23 cellular contexts compared by ENCODE assay signal in genomic region chr6:144893737-144894151, GRCh38.
"Had no signal": no experiment of that assay in that cellular context is flagged by ENCODE, and none has a peak within 500 bp of the region (broad histone marks: within the 10 kb centered on the region; RNA-seq: fewer than 3 reads in every experiment).

No MANE protein-coding gene starts in this region.

- H3K27me3 ChIP-seq: adrenal gland, colonic mucosa, dorsolateral prefrontal cortex, ovary, thyroid gland, upper lobe of right lung had no signal

- H3K9me3 ChIP-seq: adrenal gland, colonic mucosa, left ventricle myocardium inferior, ovary, psoas muscle, thyroid gland, upper lobe of right lung had no signal

- H3K4me3 ChIP-seq: adrenal gland, colonic mucosa, dorsolateral prefrontal cortex, left ventricle myocardium inferior, ovary, psoas muscle, thyroid gland, upper lobe of right lung had no signal

- H3K27ac ChIP-seq: adrenal gland, colonic mucosa, dorsolateral prefrontal cortex, left ventricle myocardium inferior, ovary, psoas muscle, thyroid gland, upper lobe of right lung, WERI-Rb-1 had no signal

- H3K36me3 ChIP-seq: adrenal gland, colonic mucosa, left ventricle myocardium inferior, ovary, thyroid gland, upper lobe of right lung, WERI-Rb-1 had no signal

- H3K4me1 ChIP-seq: adrenal gland, colonic mucosa, left ventricle myocardium inferior, psoas muscle, upper lobe of right lung had no signal

- ATAC-seq: activated CD8-positive, alpha-beta T cell treated with anti-CD3 and anti-CD28 coated beads, Interleukin-2, amount 10 ng/mL, durations not matched to agents 7 days and 5 days; effector memory CD8-positive, alpha-beta T cell; esophagus mucosa; natural killer cell treated with Interleukin-12 subunit alpha and Interleukin-12 subunit beta and Interleukin-15 and Interleukin-18, amount 100 ng/mL, for 72 hours; psoas muscle; right cardiac atrium; stimulated activated naive CD8-positive, alpha-beta T cell treated with anti-CD3 and anti-CD28 coated beads, Interleukin-15, Interleukin-2, amounts not matched to agents 100 U/mL and 50 U/mL, for 24 hours; upper lobe of right lung had no signal

- DNase-seq: activated CD4-positive, alpha-beta T cell treated with anti-CD3 and anti-CD28 coated beads, Interleukin-2, amount 10 ng/mL, durations not matched to agents 7 days and 5 days; activated CD4-positive, CD25-positive, alpha-beta regulatory T cell treated with anti-CD3 and anti-CD28 coated beads, Interleukin-2, amount 50 U/mL, for 72 hours; activated CD8-positive, alpha-beta T cell treated with anti-CD3 and anti-CD28 coated beads, Interleukin-2, amount 10 ng/mL, durations not matched to agents 7 days and 5 days; activated gamma-delta T cell treated with Interleukin-2 at 50 U/mL for 16 hours; adrenal gland; colonic mucosa; dorsolateral prefrontal cortex; effector memory CD8-positive, alpha-beta T cell; foreskin melanocyte; kidney glomerular epithelial cell; left ventricle myocardium inferior; ovary; psoas muscle; right cardiac atrium; stimulated activated CD4-positive, alpha-beta T cell treated with anti-CD3 and anti-CD28 coated beads, Interleukin-12 subunit alpha, Interleukin-12 subunit beta, amount 100 ng/mL, for 4 hours; stimulated activated CD4-positive, alpha-beta T cell treated with anti-CD3 and anti-CD28 coated beads, Interleukin-4, amount 100 ng/mL, for 4 hours; stimulated activated naive CD8-positive, alpha-beta T cell treated with anti-CD3 and anti-CD28 coated beads, Interleukin-15, Interleukin-2, amounts not matched to agents 100 U/mL and 50 U/mL, for 24 hours; substantia nigra; thyroid gland; upper lobe of right lung; WERI-Rb-1 had no signal
